1 cellular context compared by ENCODE assay signal in the genomic region with DNA sequence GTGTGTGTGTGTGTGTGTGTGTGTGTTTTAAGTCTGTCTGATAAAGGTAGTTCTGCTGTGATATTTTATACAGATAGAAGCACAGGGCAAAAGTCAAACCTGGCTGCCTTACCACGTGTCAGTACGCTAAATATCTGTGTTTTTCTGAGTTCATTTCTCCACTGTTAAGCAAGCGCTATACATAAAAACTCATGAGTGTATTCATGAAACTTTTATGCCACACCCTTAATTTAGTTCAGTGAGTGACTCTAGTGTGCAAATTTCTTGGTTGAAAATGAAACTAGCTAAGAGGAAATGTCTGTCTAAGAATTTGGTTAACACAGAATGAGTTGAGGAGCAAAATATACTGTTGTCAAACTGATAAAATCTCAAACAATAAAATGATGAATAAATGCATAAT.
TF ChIP-seq lines count a peak whose summit lies in the region.

No MANE protein-coding gene starts in this region.

TF ChIP-seq in GM12878, 131 proteins besides CTCF, POLR2A, EP300 and RAD21 (continues in another document):
- TF ChIP-seq, protein P1, sequence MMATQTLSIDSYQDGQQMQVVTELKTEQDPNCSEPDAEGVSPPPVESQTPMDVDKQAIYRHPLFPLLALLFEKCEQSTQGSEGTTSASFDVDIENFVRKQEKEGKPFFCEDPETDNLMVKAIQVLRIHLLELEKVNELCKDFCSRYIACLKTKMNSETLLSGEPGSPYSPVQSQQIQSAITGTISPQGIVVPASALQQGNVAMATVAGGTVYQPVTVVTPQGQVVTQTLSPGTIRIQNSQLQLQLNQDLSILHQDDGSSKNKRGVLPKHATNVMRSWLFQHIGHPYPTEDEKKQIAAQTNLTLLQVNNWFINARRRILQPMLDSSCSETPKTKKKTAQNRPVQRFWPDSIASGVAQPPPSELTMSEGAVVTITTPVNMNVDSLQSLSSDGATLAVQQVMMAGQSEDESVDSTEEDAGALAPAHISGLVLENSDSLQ (IDR thresholded peaks at IDR 0.05), result peak; percentile 94
- TF ChIP-seq NFYA (IDR thresholded peaks at IDR 0.05; ENCODE audit: borderline replicate concordance, low read depth, low read length) (no peak), EGR1 (IDR thresholded peaks at IDR 0.05; ENCODE audit: borderline replicate concordance in 1 of 2, low read depth in 2 of 2, low read length in 2 of 2) (no peak), BACH1 (IDR thresholded peaks at IDR 0.05; ENCODE audit: borderline replicate concordance) (no peak), RB1 (IDR thresholded peaks at IDR 0.05; ENCODE audit: borderline replicate concordance) (no peak), HDAC2 (IDR thresholded peaks at IDR 0.05) (no peak), ZSCAN29 (IDR thresholded peaks at IDR 0.05) (no peak), SMAD1 (IDR thresholded peaks at IDR 0.05; ENCODE audit: low read depth, partially characterized antibody) (no peak), CHD1 (IDR thresholded peaks at IDR 0.05; ENCODE audit: low read depth, low read length) (no peak), RBBP5 (conservative IDR thresholded peaks at IDR 0.05) (no peak), JUND (IDR thresholded peaks at IDR 0.05; ENCODE audit: low read depth, low read length) (no peak), ZNF217 (IDR thresholded peaks at IDR 0.05) (peak; percentile 96), MEF2B (IDR thresholded peaks at IDR 0.05; ENCODE audit: partially characterized antibody, poor library complexity, severe bottlenecking) (peak; percentile 23), FOS (IDR thresholded peaks at IDR 0.05; ENCODE audit: borderline replicate concordance, extremely low read depth, insufficient read length) (no peak), TCF3 (IDR thresholded peaks at IDR 0.05; ENCODE audit: borderline replicate concordance, insufficient read depth, low read depth, low read length) (no peak), ZNF274 (IDR thresholded peaks at IDR 0.05; ENCODE audit: insufficient read depth, insufficient read length) (no peak), POLR2AphosphoS5 (IDR thresholded peaks at IDR 0.05; ENCODE audit: low read length) (no peak), CHD2 (IDR thresholded peaks at IDR 0.05; ENCODE audit: borderline replicate concordance, low read depth, low read length) (0 out of 2 replicates have a peak, but pooled peaks have one; percentile 19), STAT1 (conservative IDR thresholded peaks at IDR 0.05) (no peak), CREB1 (IDR thresholded peaks at IDR 0.05; ENCODE audit: low read depth) (no peak), SP1 (IDR thresholded peaks at IDR 0.05; ENCODE audit: low read depth, low read length) (no peak), LARP7 (IDR thresholded peaks at IDR 0.05) (no peak), HDAC6 (IDR thresholded peaks at IDR 0.05; ENCODE audit: unreplicated experiment) (no peak), FOXM1 (IDR thresholded peaks at IDR 0.05; ENCODE audit: low read depth, low read length) (0 out of 2 replicates have a peak, but pooled peaks have one; percentile 21), ASH2L (IDR thresholded peaks at IDR 0.05; ENCODE audit: borderline replicate concordance, low read depth) (no peak), NR2F1 (conservative IDR thresholded peaks at IDR 0.05) (peak; percentile 56; the same call in 1 of the 2 replicates), KAT2A (conservative IDR thresholded peaks at IDR 0.05; ENCODE audit: control insufficient read depth, low read depth, low read length) (no peak), ZNF622 (IDR thresholded peaks at IDR 0.05) (no peak), SMAD5 (IDR thresholded peaks at IDR 0.05; ENCODE audit: low read depth) (no peak), MEF2A (IDR thresholded peaks at IDR 0.05; ENCODE audit: insufficient read depth, low read depth, low read length) (0 out of 2 replicates have a peak, but pooled peaks have one; percentile 8), IRF4 (IDR thresholded peaks at IDR 0.05; ENCODE audit: low read depth, low read length) (peak; percentile 72; the same call in 1 of the 2 replicates), NR2C2 (IDR thresholded peaks at IDR 0.05; ENCODE audit: borderline replicate concordance, control insufficient read depth, insufficient read length, low read depth) (no peak), NRF1 (conservative IDR thresholded peaks at IDR 0.05; ENCODE audit: low read depth, low read length) (no peak), GABPA (IDR thresholded peaks at IDR 0.05; ENCODE audit: low read depth) (no peak), TBL1XR1 (IDR thresholded peaks at IDR 0.05; ENCODE audit: low read depth, low read length) (peak; percentile 86; the same call in 1 of the 2 replicates), SREBF1 (IDR thresholded peaks at IDR 0.05; ENCODE audit: low read length) (0 out of 2 replicates have a peak, but pooled peaks have one; percentile 57), JUNB (IDR thresholded peaks at IDR 0.05) (no peak; the same call in 1 of the 2 replicates), SPI1 (IDR thresholded peaks at IDR 0.05; ENCODE audit: borderline replicate concordance, insufficient read depth, low read depth, low read length) (peak; percentile 66; the same call in 1 of the 2 replicates), TCF12 (IDR thresholded peaks at IDR 0.05; ENCODE audit: low read depth, low read length) (no peak)
- TF ChIP-seq, protein P2, sequence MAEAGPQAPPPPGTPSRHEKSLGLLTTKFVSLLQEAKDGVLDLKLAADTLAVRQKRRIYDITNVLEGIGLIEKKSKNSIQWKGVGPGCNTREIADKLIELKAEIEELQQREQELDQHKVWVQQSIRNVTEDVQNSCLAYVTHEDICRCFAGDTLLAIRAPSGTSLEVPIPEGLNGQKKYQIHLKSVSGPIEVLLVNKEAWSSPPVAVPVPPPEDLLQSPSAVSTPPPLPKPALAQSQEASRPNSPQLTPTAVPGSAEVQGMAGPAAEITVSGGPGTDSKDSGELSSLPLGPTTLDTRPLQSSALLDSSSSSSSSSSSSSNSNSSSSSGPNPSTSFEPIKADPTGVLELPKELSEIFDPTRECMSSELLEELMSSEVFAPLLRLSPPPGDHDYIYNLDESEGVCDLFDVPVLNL (IDR thresholded peaks at IDR 0.05; ENCODE audit: low read depth, low read length), result no peak
- TF ChIP-seq, protein P3, sequence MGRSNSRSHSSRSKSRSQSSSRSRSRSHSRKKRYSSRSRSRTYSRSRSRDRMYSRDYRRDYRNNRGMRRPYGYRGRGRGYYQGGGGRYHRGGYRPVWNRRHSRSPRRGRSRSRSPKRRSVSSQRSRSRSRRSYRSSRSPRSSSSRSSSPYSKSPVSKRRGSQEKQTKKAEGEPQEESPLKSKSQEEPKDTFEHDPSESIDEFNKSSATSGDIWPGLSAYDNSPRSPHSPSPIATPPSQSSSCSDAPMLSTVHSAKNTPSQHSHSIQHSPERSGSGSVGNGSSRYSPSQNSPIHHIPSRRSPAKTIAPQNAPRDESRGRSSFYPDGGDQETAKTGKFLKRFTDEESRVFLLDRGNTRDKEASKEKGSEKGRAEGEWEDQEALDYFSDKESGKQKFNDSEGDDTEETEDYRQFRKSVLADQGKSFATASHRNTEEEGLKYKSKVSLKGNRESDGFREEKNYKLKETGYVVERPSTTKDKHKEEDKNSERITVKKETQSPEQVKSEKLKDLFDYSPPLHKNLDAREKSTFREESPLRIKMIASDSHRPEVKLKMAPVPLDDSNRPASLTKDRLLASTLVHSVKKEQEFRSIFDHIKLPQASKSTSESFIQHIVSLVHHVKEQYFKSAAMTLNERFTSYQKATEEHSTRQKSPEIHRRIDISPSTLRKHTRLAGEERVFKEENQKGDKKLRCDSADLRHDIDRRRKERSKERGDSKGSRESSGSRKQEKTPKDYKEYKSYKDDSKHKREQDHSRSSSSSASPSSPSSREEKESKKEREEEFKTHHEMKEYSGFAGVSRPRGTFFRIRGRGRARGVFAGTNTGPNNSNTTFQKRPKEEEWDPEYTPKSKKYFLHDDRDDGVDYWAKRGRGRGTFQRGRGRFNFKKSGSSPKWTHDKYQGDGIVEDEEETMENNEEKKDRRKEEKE (IDR thresholded peaks at IDR 0.05), result no peak
- TF ChIP-seq, protein P4, sequence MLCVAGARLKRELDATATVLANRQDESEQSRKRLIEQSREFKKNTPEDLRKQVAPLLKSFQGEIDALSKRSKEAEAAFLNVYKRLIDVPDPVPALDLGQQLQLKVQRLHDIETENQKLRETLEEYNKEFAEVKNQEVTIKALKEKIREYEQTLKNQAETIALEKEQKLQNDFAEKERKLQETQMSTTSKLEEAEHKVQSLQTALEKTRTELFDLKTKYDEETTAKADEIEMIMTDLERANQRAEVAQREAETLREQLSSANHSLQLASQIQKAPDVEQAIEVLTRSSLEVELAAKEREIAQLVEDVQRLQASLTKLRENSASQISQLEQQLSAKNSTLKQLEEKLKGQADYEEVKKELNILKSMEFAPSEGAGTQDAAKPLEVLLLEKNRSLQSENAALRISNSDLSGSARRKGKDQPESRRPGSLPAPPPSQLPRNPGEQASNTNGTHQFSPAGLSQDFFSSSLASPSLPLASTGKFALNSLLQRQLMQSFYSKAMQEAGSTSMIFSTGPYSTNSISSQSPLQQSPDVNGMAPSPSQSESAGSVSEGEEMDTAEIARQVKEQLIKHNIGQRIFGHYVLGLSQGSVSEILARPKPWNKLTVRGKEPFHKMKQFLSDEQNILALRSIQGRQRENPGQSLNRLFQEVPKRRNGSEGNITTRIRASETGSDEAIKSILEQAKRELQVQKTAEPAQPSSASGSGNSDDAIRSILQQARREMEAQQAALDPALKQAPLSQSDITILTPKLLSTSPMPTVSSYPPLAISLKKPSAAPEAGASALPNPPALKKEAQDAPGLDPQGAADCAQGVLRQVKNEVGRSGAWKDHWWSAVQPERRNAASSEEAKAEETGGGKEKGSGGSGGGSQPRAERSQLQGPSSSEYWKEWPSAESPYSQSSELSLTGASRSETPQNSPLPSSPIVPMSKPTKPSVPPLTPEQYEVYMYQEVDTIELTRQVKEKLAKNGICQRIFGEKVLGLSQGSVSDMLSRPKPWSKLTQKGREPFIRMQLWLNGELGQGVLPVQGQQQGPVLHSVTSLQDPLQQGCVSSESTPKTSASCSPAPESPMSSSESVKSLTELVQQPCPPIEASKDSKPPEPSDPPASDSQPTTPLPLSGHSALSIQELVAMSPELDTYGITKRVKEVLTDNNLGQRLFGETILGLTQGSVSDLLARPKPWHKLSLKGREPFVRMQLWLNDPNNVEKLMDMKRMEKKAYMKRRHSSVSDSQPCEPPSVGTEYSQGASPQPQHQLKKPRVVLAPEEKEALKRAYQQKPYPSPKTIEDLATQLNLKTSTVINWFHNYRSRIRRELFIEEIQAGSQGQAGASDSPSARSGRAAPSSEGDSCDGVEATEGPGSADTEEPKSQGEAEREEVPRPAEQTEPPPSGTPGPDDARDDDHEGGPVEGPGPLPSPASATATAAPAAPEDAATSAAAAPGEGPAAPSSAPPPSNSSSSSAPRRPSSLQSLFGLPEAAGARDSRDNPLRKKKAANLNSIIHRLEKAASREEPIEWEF (IDR thresholded peaks at IDR 0.05; ENCODE audit: insufficient replicate concordance, low read depth, low read length), result no peak
- TF ChIP-seq, protein P5, sequence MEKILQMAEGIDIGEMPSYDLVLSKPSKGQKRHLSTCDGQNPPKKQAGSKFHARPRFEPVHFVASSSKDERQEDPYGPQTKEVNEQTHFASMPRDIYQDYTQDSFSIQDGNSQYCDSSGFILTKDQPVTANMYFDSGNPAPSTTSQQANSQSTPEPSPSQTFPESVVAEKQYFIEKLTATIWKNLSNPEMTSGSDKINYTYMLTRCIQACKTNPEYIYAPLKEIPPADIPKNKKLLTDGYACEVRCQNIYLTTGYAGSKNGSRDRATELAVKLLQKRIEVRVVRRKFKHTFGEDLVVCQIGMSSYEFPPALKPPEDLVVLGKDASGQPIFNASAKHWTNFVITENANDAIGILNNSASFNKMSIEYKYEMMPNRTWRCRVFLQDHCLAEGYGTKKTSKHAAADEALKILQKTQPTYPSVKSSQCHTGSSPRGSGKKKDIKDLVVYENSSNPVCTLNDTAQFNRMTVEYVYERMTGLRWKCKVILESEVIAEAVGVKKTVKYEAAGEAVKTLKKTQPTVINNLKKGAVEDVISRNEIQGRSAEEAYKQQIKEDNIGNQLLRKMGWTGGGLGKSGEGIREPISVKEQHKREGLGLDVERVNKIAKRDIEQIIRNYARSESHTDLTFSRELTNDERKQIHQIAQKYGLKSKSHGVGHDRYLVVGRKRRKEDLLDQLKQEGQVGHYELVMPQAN (conservative IDR thresholded peaks at IDR 0.05), result no peak
- TF ChIP-seq, protein P6, sequence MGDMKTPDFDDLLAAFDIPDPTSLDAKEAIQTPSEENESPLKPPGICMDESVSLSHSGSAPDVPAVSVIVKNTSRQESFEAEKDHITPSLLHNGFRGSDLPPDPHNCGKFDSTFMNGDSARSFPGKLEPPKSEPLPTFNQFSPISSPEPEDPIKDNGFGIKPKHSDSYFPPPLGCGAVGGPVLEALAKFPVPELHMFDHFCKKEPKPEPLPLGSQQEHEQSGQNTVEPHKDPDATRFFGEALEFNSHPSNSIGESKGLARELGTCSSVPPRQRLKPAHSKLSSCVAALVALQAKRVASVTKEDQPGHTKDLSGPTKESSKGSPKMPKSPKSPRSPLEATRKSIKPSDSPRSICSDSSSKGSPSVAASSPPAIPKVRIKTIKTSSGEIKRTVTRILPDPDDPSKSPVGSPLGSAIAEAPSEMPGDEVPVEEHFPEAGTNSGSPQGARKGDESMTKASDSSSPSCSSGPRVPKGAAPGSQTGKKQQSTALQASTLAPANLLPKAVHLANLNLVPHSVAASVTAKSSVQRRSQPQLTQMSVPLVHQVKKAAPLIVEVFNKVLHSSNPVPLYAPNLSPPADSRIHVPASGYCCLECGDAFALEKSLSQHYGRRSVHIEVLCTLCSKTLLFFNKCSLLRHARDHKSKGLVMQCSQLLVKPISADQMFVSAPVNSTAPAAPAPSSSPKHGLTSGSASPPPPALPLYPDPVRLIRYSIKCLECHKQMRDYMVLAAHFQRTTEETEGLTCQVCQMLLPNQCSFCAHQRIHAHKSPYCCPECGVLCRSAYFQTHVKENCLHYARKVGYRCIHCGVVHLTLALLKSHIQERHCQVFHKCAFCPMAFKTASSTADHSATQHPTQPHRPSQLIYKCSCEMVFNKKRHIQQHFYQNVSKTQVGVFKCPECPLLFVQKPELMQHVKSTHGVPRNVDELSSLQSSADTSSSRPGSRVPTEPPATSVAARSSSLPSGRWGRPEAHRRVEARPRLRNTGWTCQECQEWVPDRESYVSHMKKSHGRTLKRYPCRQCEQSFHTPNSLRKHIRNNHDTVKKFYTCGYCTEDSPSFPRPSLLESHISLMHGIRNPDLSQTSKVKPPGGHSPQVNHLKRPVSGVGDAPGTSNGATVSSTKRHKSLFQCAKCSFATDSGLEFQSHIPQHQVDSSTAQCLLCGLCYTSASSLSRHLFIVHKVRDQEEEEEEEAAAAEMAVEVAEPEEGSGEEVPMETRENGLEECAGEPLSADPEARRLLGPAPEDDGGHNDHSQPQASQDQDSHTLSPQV (IDR thresholded peaks at IDR 0.05), result no peak
- TF ChIP-seq, protein P7, sequence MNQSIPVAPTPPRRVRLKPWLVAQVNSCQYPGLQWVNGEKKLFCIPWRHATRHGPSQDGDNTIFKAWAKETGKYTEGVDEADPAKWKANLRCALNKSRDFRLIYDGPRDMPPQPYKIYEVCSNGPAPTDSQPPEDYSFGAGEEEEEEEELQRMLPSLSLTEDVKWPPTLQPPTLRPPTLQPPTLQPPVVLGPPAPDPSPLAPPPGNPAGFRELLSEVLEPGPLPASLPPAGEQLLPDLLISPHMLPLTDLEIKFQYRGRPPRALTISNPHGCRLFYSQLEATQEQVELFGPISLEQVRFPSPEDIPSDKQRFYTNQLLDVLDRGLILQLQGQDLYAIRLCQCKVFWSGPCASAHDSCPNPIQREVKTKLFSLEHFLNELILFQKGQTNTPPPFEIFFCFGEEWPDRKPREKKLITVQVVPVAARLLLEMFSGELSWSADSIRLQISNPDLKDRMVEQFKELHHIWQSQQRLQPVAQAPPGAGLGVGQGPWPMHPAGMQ (IDR thresholded peaks at IDR 0.05; ENCODE audit: borderline replicate concordance), result no peak
- TF ChIP-seq, protein P8, sequence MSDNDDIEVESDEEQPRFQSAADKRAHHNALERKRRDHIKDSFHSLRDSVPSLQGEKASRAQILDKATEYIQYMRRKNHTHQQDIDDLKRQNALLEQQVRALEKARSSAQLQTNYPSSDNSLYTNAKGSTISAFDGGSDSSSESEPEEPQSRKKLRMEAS (IDR thresholded peaks at IDR 0.05; ENCODE audit: low read depth, low read length), result no peak
